ENCODE assay signal across 28 cellular contexts in the genomic region with DNA sequence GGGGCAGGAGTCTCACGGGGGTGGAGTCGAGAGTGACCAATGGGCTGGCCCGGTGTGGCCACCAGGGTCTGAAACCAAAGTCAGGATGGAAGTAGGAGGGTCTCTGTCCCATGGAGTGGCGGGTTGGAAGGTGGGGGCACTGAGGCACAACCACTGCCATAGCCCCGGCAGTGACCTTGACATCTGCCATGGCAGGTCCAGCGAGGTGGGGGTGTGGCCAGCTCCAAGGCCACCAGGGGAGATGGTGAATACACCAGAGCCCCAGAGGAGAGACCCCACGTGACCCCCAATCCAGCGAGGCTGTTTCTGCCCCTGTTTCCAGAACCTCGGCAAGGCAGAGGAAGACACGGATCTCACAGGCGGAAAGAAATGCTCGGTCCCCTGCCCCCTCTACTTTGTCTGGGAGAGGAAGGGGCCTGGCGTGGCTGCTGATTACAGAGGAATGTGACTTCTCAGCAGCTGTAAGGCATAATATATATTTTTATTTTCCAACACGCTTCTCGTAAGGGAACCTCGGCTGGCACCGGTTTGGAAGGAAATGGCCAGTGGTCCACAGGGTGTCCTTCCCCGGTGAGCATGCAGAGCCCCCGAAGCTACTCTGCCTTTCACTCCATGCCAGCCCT.
A peak's percentile ranks its signal among the peaks of the same experiment; 100 is the strongest.
DNase-seq lines count a peak whose midpoint lies in the region; ATAC-seq and TF ChIP-seq lines count a peak whose summit lies in the region.
"Had no signal": no experiment of that assay in that cellular context is flagged by ENCODE, and none has a peak within 500 bp of the region (broad histone marks: within the 10 kb centered on the region; RNA-seq: fewer than 3 reads in every experiment).

No MANE protein-coding gene starts in this region.

- H3K36me3 Mint-ChIP-seq in progenitor cell of endocrine pancreas (ENCODE audit: insufficient read depth) = peaks cover 3% of the 10 kb centered on the region
- no peaks in the 10 kb centered on the region for H3K36me3 Mint-ChIP-seq in activated T-helper 1 cell treated with anti-CD3 and anti-CD28 coated beads, Interleukin-12 subunit alpha, Interleukin-12 subunit beta, Interleukin-2, Interleukin-4 antibody, amounts not matched to agents 30 ng/mL and 10 ng/mL and 1 ng/mL, durations not matched to agents 14 hours and 24 hours and 36 hours (ENCODE audit: low read depth)
- no peaks in the 10 kb centered on the region for H3K36me3 Mint-ChIP-seq in activated CD8-positive, alpha-beta T cell treated with anti-CD3 and anti-CD28 coated beads for 36 hours (ENCODE audit: low read depth)
- H3K36me3 Mint-ChIP-seq: activated naive CD8-positive, alpha-beta T cell; naive thymus-derived CD4-positive, alpha-beta T cell had no signal

- no peaks in the 10 kb centered on the region for H3K9me3 Mint-ChIP-seq in progenitor cell of endocrine pancreas (ENCODE audit: low read depth)
- no peaks in the 10 kb centered on the region for H3K9me3 Mint-ChIP-seq in activated T-helper 1 cell treated with anti-CD3 and anti-CD28 coated beads, Interleukin-12 subunit alpha, Interleukin-12 subunit beta, Interleukin-2, Interleukin-4 antibody, amounts not matched to agents 30 ng/mL and 10 ng/mL and 1 ng/mL, durations not matched to agents 14 hours and 24 hours and 36 hours
- no peaks in the 10 kb centered on the region for H3K9me3 Mint-ChIP-seq in activated CD8-positive, alpha-beta T cell treated with anti-CD3 and anti-CD28 coated beads for 36 hours
- H3K9me3 Mint-ChIP-seq: naive thymus-derived CD4-positive, alpha-beta T cell had no signal

- no peak overlapping the region for H3K9ac ChIP-seq in BLaER1

- intact Hi-C loops in right lobe of liver (cut with DNase I) = no loop called here
- intact Hi-C loops in activated T-helper 1 cell treated with anti-CD3 and anti-CD28 coated beads, Interleukin-12 subunit alpha, Interleukin-12 subunit beta, Interleukin-2, Interleukin-4 antibody, amounts not matched to agents 30 ng/mL and 10 ng/mL and 1 ng/mL, durations not matched to agents 14 hours and 24 hours and 36 hours (cut with micrococcal nuclease) = no loop called here
- intact Hi-C loops in activated CD8-positive, alpha-beta T cell treated with anti-CD3 and anti-CD28 coated beads for 36 hours (cut with micrococcal nuclease) = no loop called here

- peaks cover 14% of the 10 kb centered on the region for H3K4me1 Mint-ChIP-seq in progenitor cell of endocrine pancreas (ENCODE audit: low read depth)
- no peaks in the 10 kb centered on the region for H3K4me1 Mint-ChIP-seq in activated T-helper 1 cell treated with anti-CD3 and anti-CD28 coated beads, Interleukin-12 subunit alpha, Interleukin-12 subunit beta, Interleukin-2, Interleukin-4 antibody, amounts not matched to agents 30 ng/mL and 10 ng/mL and 1 ng/mL, durations not matched to agents 14 hours and 24 hours and 36 hours (ENCODE audit: low read depth)
- H3K4me1 Mint-ChIP-seq in activated CD8-positive, alpha-beta T cell treated with anti-CD3 and anti-CD28 coated beads for 36 hours (ENCODE audit: low read depth) = peaks cover 2% of the 10 kb centered on the region
- H3K4me1 Mint-ChIP-seq: activated CD4-positive, alpha-beta T cell treated with anti-CD3 and anti-CD28 coated beads for 36 hours had no signal

- peak in 1 of 4 donors; percentile 7 for ATAC-seq in right lobe of liver
- no peak for ATAC-seq in activated CD8-positive, alpha-beta T cell treated with anti-CD3 and anti-CD28 coated beads for 36 hours
- ATAC-seq in GM21526 (IDR thresholded peaks at IDR 0.05; ENCODE audit: low FRiP score, unreplicated experiment) = no peak
- ATAC-seq: activated CD4-positive, alpha-beta T cell treated with anti-CD3 and anti-CD28 coated beads for 36 hours; left lobe of liver; psoas muscle had no signal

- no peak for TF ChIP-seq CTCF in RWPE1 (conservative IDR thresholded peaks at IDR 0.05; ENCODE audit: low read depth)
- TF ChIP-seq CTCF in right lobe of liver (IDR thresholded peaks at IDR 0.05) = no peak
- TF ChIP-seq CTCF in progenitor cell of endocrine pancreas (IDR thresholded peaks at IDR 0.05; ENCODE audit: unreplicated experiment) = no peak
- no peak for TF ChIP-seq CTCF in activated CD8-positive, alpha-beta T cell treated with anti-CD3 and anti-CD28 coated beads for 36 hours (IDR thresholded peaks at IDR 0.05)

- H3K36me3 ChIP-seq in BLaER1 = 0 out of 2 replicates have a peak, but pooled peaks cover 5% of the 10 kb centered on the region
- H3K36me3 ChIP-seq in right lobe of liver = peaks cover 0 to 2% (median 0%) of the 10 kb centered on the region in 4 donors
- H3K36me3 ChIP-seq: colonic mucosa, HAP-1, uterus had no signal

- H3K27ac Mint-ChIP-seq in progenitor cell of endocrine pancreas = peak overlapping the region; percentile 59
- no peak overlapping the region for H3K27ac Mint-ChIP-seq in activated T-helper 1 cell treated with anti-CD3 and anti-CD28 coated beads, Interleukin-12 subunit alpha, Interleukin-12 subunit beta, Interleukin-2, Interleukin-4 antibody, amounts not matched to agents 30 ng/mL and 10 ng/mL and 1 ng/mL, durations not matched to agents 14 hours and 24 hours and 36 hours
- H3K27ac Mint-ChIP-seq in activated CD8-positive, alpha-beta T cell treated with anti-CD3 and anti-CD28 coated beads for 36 hours = no peak overlapping the region
- H3K27ac Mint-ChIP-seq: activated CD4-positive, alpha-beta T cell treated with anti-CD3 and anti-CD28 coated beads for 36 hours; activated naive CD8-positive, alpha-beta T cell; naive thymus-derived CD4-positive, alpha-beta T cell had no signal

- no peak overlapping the region for H3K27ac ChIP-seq in BLaER1
- H3K27ac ChIP-seq in RWPE1 = peak overlapping the region; percentile 58
- peak overlapping the region in 2 of 3 donors; percentile 58 to 77 for H3K27ac ChIP-seq in right lobe of liver
- H3K27ac ChIP-seq: colonic mucosa, uterus had no signal

- POLR2A ChIA-PET in RWPE1 (lab: Yijun Ruan, JAX; ENCODE audit: low non-redundant PET) = no interaction called here
- POLR2A ChIA-PET in activated CD8-positive, alpha-beta T cell treated with anti-CD3 and anti-CD28 coated beads for 36 hours (lab: Charles Lee) = no interaction called here

- peaks cover 77% of the 10 kb centered on the region for H4K20me1 ChIP-seq in BLaER1

- H3K9me3 ChIP-seq in BLaER1 = no peaks in the 10 kb centered on the region
- no peaks in the 10 kb centered on the region for H3K9me3 ChIP-seq in right lobe of liver
- H3K9me3 ChIP-seq: colonic mucosa, HAP-1, psoas muscle, uterus had no signal

- no peak for TF ChIP-seq POLR2A in right lobe of liver (IDR thresholded peaks at IDR 0.05)

- H3K27me3 Mint-ChIP-seq in progenitor cell of endocrine pancreas = no peaks in the 10 kb centered on the region
- H3K27me3 Mint-ChIP-seq in activated T-helper 1 cell treated with anti-CD3 and anti-CD28 coated beads, Interleukin-12 subunit alpha, Interleukin-12 subunit beta, Interleukin-2, Interleukin-4 antibody, amounts not matched to agents 30 ng/mL and 10 ng/mL and 1 ng/mL, durations not matched to agents 14 hours and 24 hours and 36 hours (ENCODE audit: insufficient read depth) = no peaks in the 10 kb centered on the region
- H3K27me3 Mint-ChIP-seq in activated CD8-positive, alpha-beta T cell treated with anti-CD3 and anti-CD28 coated beads for 36 hours = no peaks in the 10 kb centered on the region
- H3K27me3 Mint-ChIP-seq: activated CD4-positive, alpha-beta T cell treated with anti-CD3 and anti-CD28 coated beads for 36 hours; activated naive CD8-positive, alpha-beta T cell; naive thymus-derived CD4-positive, alpha-beta T cell had no signal

- WGBS in right lobe of liver (ENCODE audit: insufficient coverage, low coverage, low lambda C conversion rate, missing lambda C conversion rate) = 54% methylated on average over 11 of the region's 19 CpGs

- H3K4me3 Mint-ChIP-seq in progenitor cell of endocrine pancreas (ENCODE audit: low read depth) = no peak overlapping the region
- H3K4me3 Mint-ChIP-seq in activated T-helper 1 cell treated with anti-CD3 and anti-CD28 coated beads, Interleukin-12 subunit alpha, Interleukin-12 subunit beta, Interleukin-2, Interleukin-4 antibody, amounts not matched to agents 30 ng/mL and 10 ng/mL and 1 ng/mL, durations not matched to agents 14 hours and 24 hours and 36 hours = no peak overlapping the region
- no peak overlapping the region for H3K4me3 Mint-ChIP-seq in activated CD8-positive, alpha-beta T cell treated with anti-CD3 and anti-CD28 coated beads for 36 hours
- H3K4me3 Mint-ChIP-seq: activated CD4-positive, alpha-beta T cell treated with anti-CD3 and anti-CD28 coated beads for 36 hours; activated naive CD8-positive, alpha-beta T cell; naive thymus-derived CD4-positive, alpha-beta T cell had no signal

- H3K27me3 ChIP-seq in BLaER1 (no peaks in the 10 kb centered on the region), right lobe of liver (no peaks in the 10 kb centered on the region)
- H3K27me3 ChIP-seq: colonic mucosa, uterus had no signal

- CTCF ChIA-PET in RWPE1 (lab: Yijun Ruan, JAX) = no interaction called here
- CTCF ChIA-PET in activated CD8-positive, alpha-beta T cell treated with anti-CD3 and anti-CD28 coated beads for 36 hours (lab: Charles Lee) = no interaction called here

- peaks cover 59% of the 10 kb centered on the region for H3K4me1 ChIP-seq in BLaER1
- H3K4me1 ChIP-seq in right lobe of liver = peaks cover 0 to 6% (median 3%) of the 10 kb centered on the region in 4 donors
- H3K4me1 ChIP-seq: HAP-1, uterus had no signal

- H3K4me3 ChIP-seq in BLaER1 = no peak overlapping the region
- H3K4me3 ChIP-seq in right lobe of liver = no peak overlapping the region
- H3K4me3 ChIP-seq: colonic mucosa, HAP-1, psoas muscle, uterus had no signal

- peak overlapping the region; percentile 83 for H3K4me2 ChIP-seq in BLaER1

- DNase-seq in RWPE1 (ENCODE audit: low spot score) (no peak), right lobe of liver (no peak), progenitor cell of endocrine pancreas (ENCODE audit: low spot score, unreplicated experiment) (no peak), NCI-H510A treated with DMSO at 0.1 percent for 48 hours (lab: John Stamatoyannopoulos, UW) (no peak)
- no peak for DNase-seq in activated T-helper 1 cell treated with anti-CD3 and anti-CD28 coated beads, Interleukin-12 subunit alpha, Interleukin-12 subunit beta, Interleukin-2, Interleukin-4 antibody, amounts not matched to agents 30 ng/mL and 10 ng/mL and 1 ng/mL, durations not matched to agents 14 hours and 24 hours and 36 hours (ENCODE audit: low spot score)
- no peak for DNase-seq in activated CD8-positive, alpha-beta T cell treated with anti-CD3 and anti-CD28 coated beads for 36 hours
- DNase-seq: activated CD4-positive, alpha-beta T cell treated with anti-CD3 and anti-CD28 coated beads for 36 hours; activated effector memory CD4-positive, alpha-beta T cell treated with anti-CD3 and anti-CD28 coated beads, Interleukin-2, amount 50 U/mL, for 16 hours; activated T-cell treated with anti-CD3 and anti-CD28 coated beads for 4 hours; anterior cingulate cortex; effector CD8-positive, alpha-beta T cell; erythroblast; glutamatergic neuron; Karpas-422; naive thymus-derived CD4-positive, alpha-beta T cell; NCI-H446; occipital lobe; psoas muscle; stimulated activated naive CD4-positive, alpha-beta T cell; SW 1271; T-helper 9 cell; uterus had no signal
